Comparison of ENCODE assay signal across 23 cellular contexts in genomic region chr20:7333846-7334245, GRCh38.
"Had no signal": no experiment of that assay in that cellular context is flagged by ENCODE, and none has a peak within 500 bp of the region (broad histone marks: within the 10 kb centered on the region; RNA-seq: fewer than 3 reads in every experiment).

No MANE protein-coding gene starts in this region.

- H3K4me1 Mint-ChIP-seq: neural progenitor cell; stimulated activated effector memory CD8-positive, alpha-beta T cell treated with anti-CD3 and anti-CD28 coated beads, Interleukin-12 subunit alpha, Interleukin-12 subunit beta, amount 100 ng/mL, for 72 hours had no signal

- H3K27ac ChIP-seq: colonic mucosa, gastroesophageal sphincter, left ventricle myocardium inferior, lower lobe of right lung, neural progenitor cell, ovary, tibial artery, upper lobe of left lung, uterus had no signal

- DNase-seq: colonic mucosa; effector memory CD4-positive, alpha-beta T cell; erythroblast; glutamatergic neuron; left cardiac atrium; left ventricle myocardium inferior; lower lobe of right lung; mesenchymal stem cell; midbrain; nucleus accumbens; ovary; right cardiac atrium; stimulated activated CD4-positive, alpha-beta T cell treated with anti-CD3 and anti-CD28 coated beads, Interleukin-4, amount 100 ng/mL, for 1 hour; stimulated activated CD8-positive, alpha-beta memory T cell treated with anti-CD3 and anti-CD28 coated beads, Interleukin-4, amount 100 ng/mL, for 48 hours; tibial artery; upper lobe of left lung; uterus had no signal

- H3K4me2 ChIP-seq: neural progenitor cell, smooth muscle cell had no signal

- H3K4me3 ChIP-seq: colonic mucosa, gastroesophageal sphincter, left ventricle myocardium inferior, lower lobe of right lung, neural progenitor cell, ovary, smooth muscle cell, tibial artery, upper lobe of left lung, uterus had no signal

- H2AFZ ChIP-seq: neural progenitor cell had no signal

- H3K36me3 ChIP-seq: colonic mucosa, gastroesophageal sphincter, left ventricle myocardium inferior, lower lobe of right lung, neural progenitor cell, ovary, tibial artery, upper lobe of left lung, uterus had no signal

- H3K4me1 ChIP-seq: colonic mucosa, gastroesophageal sphincter, left ventricle myocardium inferior, lower lobe of right lung, neural progenitor cell, tibial artery, upper lobe of left lung, uterus had no signal

- H3K9me3 ChIP-seq: colonic mucosa, gastroesophageal sphincter, left ventricle myocardium inferior, lower lobe of right lung, ovary, tibial artery, upper lobe of left lung, uterus had no signal

- H3K4me3 Mint-ChIP-seq: natural killer cell treated with Interleukin-12 subunit alpha and Interleukin-12 subunit beta and Interleukin-15 and Interleukin-18, amount 100 ng/mL, for 72 hours; neural progenitor cell; stimulated activated effector memory CD8-positive, alpha-beta T cell treated with anti-CD3 and anti-CD28 coated beads, Interleukin-12 subunit alpha, Interleukin-12 subunit beta, amount 100 ng/mL, for 72 hours; stimulated activated naive CD8-positive, alpha-beta T cell treated with anti-CD3 and anti-CD28 coated beads, Interleukin-15, Interleukin-2, amounts not matched to agents 100 ng/mL and 50 ng/mL, for 24 hours had no signal

- ATAC-seq: gastroesophageal sphincter; left cardiac atrium; lower lobe of right lung; natural killer cell treated with Interleukin-12 subunit alpha and Interleukin-12 subunit beta and Interleukin-15 and Interleukin-18, amount 100 ng/mL, for 72 hours; stimulated activated effector memory CD8-positive, alpha-beta T cell treated with anti-CD3 and anti-CD28 coated beads, Interleukin-12 subunit alpha, Interleukin-12 subunit beta, amount 100 ng/mL, for 72 hours had no signal

- H3K27ac Mint-ChIP-seq: natural killer cell treated with Interleukin-12 subunit alpha and Interleukin-12 subunit beta and Interleukin-15 and Interleukin-18, amount 100 ng/mL, for 72 hours; neural progenitor cell; stimulated activated effector memory CD8-positive, alpha-beta T cell treated with anti-CD3 and anti-CD28 coated beads, Interleukin-12 subunit alpha, Interleukin-12 subunit beta, amount 100 ng/mL, for 72 hours; stimulated activated naive CD8-positive, alpha-beta T cell treated with anti-CD3 and anti-CD28 coated beads, Interleukin-15, Interleukin-2, amounts not matched to agents 100 ng/mL and 50 ng/mL, for 24 hours had no signal

- H3K27me3 ChIP-seq: colonic mucosa, gastroesophageal sphincter, neural progenitor cell, ovary, tibial artery, upper lobe of left lung, uterus had no signal

- H3K9ac ChIP-seq: neural progenitor cell had no signal

- H3K36me3 Mint-ChIP-seq: natural killer cell treated with Interleukin-12 subunit alpha and Interleukin-12 subunit beta and Interleukin-15 and Interleukin-18, amount 100 ng/mL, for 72 hours; stimulated activated effector memory CD8-positive, alpha-beta T cell treated with anti-CD3 and anti-CD28 coated beads, Interleukin-12 subunit alpha, Interleukin-12 subunit beta, amount 100 ng/mL, for 72 hours had no signal

- H3K27me3 Mint-ChIP-seq: natural killer cell treated with Interleukin-12 subunit alpha and Interleukin-12 subunit beta and Interleukin-15 and Interleukin-18, amount 100 ng/mL, for 72 hours; stimulated activated naive CD8-positive, alpha-beta T cell treated with anti-CD3 and anti-CD28 coated beads, Interleukin-15, Interleukin-2, amounts not matched to agents 100 ng/mL and 50 ng/mL, for 24 hours had no signal
